18 cellular contexts compared by ENCODE assay signal in genomic region chr17:73096866-73097265, GRCh38. TPM values are rescaled to one million over a fixed set of nuclear protein-coding genes. Genes with fewer than 3 reads are reported as not detected.
DNase-seq lines count a peak whose midpoint lies in the region; ATAC-seq and TF ChIP-seq lines count a peak whose summit lies in the region.
"Had no signal": no experiment of that assay in that cellular context is flagged by ENCODE, and none has a peak within 500 bp of the region (broad histone marks: within the 10 kb centered on the region; RNA-seq: fewer than 3 reads in every experiment).

No MANE protein-coding gene starts in this region.

- H3K9me3 Mint-ChIP-seq in MCF 10A (ENCODE audit: unreplicated experiment) = no peaks in the 10 kb centered on the region
- H3K9me3 Mint-ChIP-seq: naive thymus-derived CD4-positive, alpha-beta T cell had no signal

- H3K18ac ChIP-seq in neuronal stem cell (ENCODE audit: low read length) = peak overlapping the region; percentile 50

- intact Hi-C loops in MCF 10A (cut with micrococcal nuclease) = no loop called here

- H3K23ac ChIP-seq in neuronal stem cell (ENCODE audit: low read depth, low read length, poor library complexity) = no peak overlapping the region

- no peaks in the 10 kb centered on the region for H3K9me3 ChIP-seq in BLaER1 treated with 17β-estradiol and CSF1 and Interleukin-3, amounts not matched to agents 10 nM and 100 nM (replicated peaks in 1 of 11)
- H3K9me3 ChIP-seq in neuronal stem cell (replicated peaks in 1 of 2; ENCODE audit: control insufficient read depth in 2 of 2, insufficient read depth in 1 of 2, low read depth in 1 of 2, low read length in 2 of 2) = no peaks in the 10 kb centered on the region
- H3K9me3 ChIP-seq: left ventricle myocardium inferior, testis had no signal

- H2BK5ac ChIP-seq in neuronal stem cell (ENCODE audit: low read length) = no peak overlapping the region

- WGBS in neuronal stem cell (ENCODE audit: extremely low coverage in 2 of 2, insufficient read length in 2 of 2, insufficient replicate concordance in 1 of 2), 2 donors = no CpG with 5 or more reads among the region's 6 CpGs

- H2AK5ac ChIP-seq in neuronal stem cell (ENCODE audit: low read depth, low read length) = no peak overlapping the region

- H3K27ac ChIP-seq in BLaER1 treated with 17β-estradiol and CSF1 and Interleukin-3, amounts not matched to agents 10 nM and 100 nM = no peak overlapping the region
- no peak overlapping the region for H3K27ac ChIP-seq in neuronal stem cell (replicated peaks; ENCODE audit: low read length)
- H3K27ac ChIP-seq: left ventricle myocardium inferior, testis had no signal

- no peaks in the 10 kb centered on the region for H3K79me1 ChIP-seq in neuronal stem cell (ENCODE audit: low read depth, low read length)

- no peak overlapping the region for H3K27ac Mint-ChIP-seq in MCF 10A (ENCODE audit: low read depth, unreplicated experiment)

- H3K4me1 ChIP-seq in BLaER1 treated with 17β-estradiol and CSF1 and Interleukin-3, amounts not matched to agents 10 nM and 100 nM = peaks cover 7 to 34% (median 21%) of the 10 kb centered on the region in 10 experiments
- H3K4me1 ChIP-seq in neuronal stem cell (ENCODE audit: control insufficient read depth in 2 of 2, insufficient read depth in 1 of 2, low read depth in 1 of 2, low read length in 2 of 2) = peaks cover 3 to 5% of the 10 kb centered on the region in 2 donors

- DNase-seq in MV-4-11 (lab: John Stamatoyannopoulos, UW) (peak; percentile 80), MCF 10A (ENCODE audit: unreplicated experiment) (peak; percentile 82), neuronal stem cell (ENCODE audit: low spot score) (no peak), NCI-H524 treated with DMSO at 0.1 percent for 48 hours (lab: John Stamatoyannopoulos, UW) (no peak)
- no peak for DNase-seq in activated naive CD4-positive, alpha-beta T cell treated with anti-CD3 and anti-CD28 coated beads, Interleukin-2, amount 50 U/mL, for 16 hours
- DNase-seq: activated CD8-positive, alpha-beta memory T cell treated with anti-CD3 and anti-CD28 coated beads for 24 hours; activated effector memory CD4-positive, alpha-beta T cell treated with anti-CD3 and anti-CD28 coated beads, Interleukin-2, amount 50 U/mL, for 16 hours; DMS53; left ventricle myocardium inferior; naive thymus-derived CD4-positive, alpha-beta T cell; NCI-H1436 treated with DMSO at 0.1 percent for 48 hours; NCI-H345; testis had no signal

- H3K4me2 ChIP-seq in BLaER1 treated with 17β-estradiol and CSF1 and Interleukin-3, amounts not matched to agents 10 nM and 100 nM = peak overlapping the region in 7 of 11 experiments; percentile 4 to 43 (median 28); a peak in 10 of 22 replicates
- H3K4me2 ChIP-seq in neuronal stem cell (ENCODE audit: insufficient read depth, low read length, poor library complexity, severe bottlenecking) = no peak overlapping the region

- no peak overlapping the region for H3K4me3 Mint-ChIP-seq in MCF 10A (ENCODE audit: unreplicated experiment)
- H3K4me3 Mint-ChIP-seq: naive thymus-derived CD4-positive, alpha-beta T cell had no signal

- H4K20me1 ChIP-seq in BLaER1 treated with 17β-estradiol and CSF1 and Interleukin-3, amounts not matched to agents 10 nM and 100 nM = no peaks in the 10 kb centered on the region

- no peak overlapping the region for H4K91ac ChIP-seq in neuronal stem cell (ENCODE audit: low read depth, low read length, poor library complexity)

- H3K4ac ChIP-seq in neuronal stem cell (ENCODE audit: low read length) = no peak overlapping the region

- H3K36me3 ChIP-seq in BLaER1 treated with 17β-estradiol and CSF1 and Interleukin-3, amounts not matched to agents 10 nM and 100 nM = no peaks in the 10 kb centered on the region
- H3K36me3 ChIP-seq in neuronal stem cell (replicated peaks in 1 of 2; ENCODE audit: control insufficient read depth in 2 of 2, insufficient read depth in 2 of 2, low read length in 2 of 2) = no peaks in the 10 kb centered on the region
- H3K36me3 ChIP-seq: left ventricle myocardium inferior had no signal

- H2BK120ac ChIP-seq in neuronal stem cell (ENCODE audit: low read depth, low read length) = no peak overlapping the region

- no TSS peak for BruUV-seq in MCF 10A (replicated peaks; lab: Mats Ljungman, UMichigan)

- POLR2A ChIA-PET in MCF 10A (lab: Yijun Ruan, JAX) = interaction anchor here (0.7 kb wide), 1 partner anchor 276 kb away, joined by 4 read pairs; no protein-coding TSS in a partner anchor

- no peak overlapping the region for H2BK15ac ChIP-seq in neuronal stem cell (ENCODE audit: low read length)

- H3K14ac ChIP-seq in neuronal stem cell (ENCODE audit: low read length) = no peak overlapping the region

- peaks cover 6% of the 10 kb centered on the region for H3K36me3 Mint-ChIP-seq in MCF 10A (ENCODE audit: insufficient read depth, unreplicated experiment)

- H4K8ac ChIP-seq in neuronal stem cell (ENCODE audit: low read depth, low read length) = no peak overlapping the region

- peaks cover 35% of the 10 kb centered on the region for H3K27me3 Mint-ChIP-seq in MCF 10A (ENCODE audit: insufficient read depth, unreplicated experiment)

- no peaks in the 10 kb centered on the region for H3K27me3 ChIP-seq in BLaER1 treated with 17β-estradiol and CSF1 and Interleukin-3, amounts not matched to agents 10 nM and 100 nM
- peaks cover 0 to 17% (median 0%) of the 10 kb centered on the region in 3 experiments for H3K27me3 ChIP-seq in neuronal stem cell (ENCODE audit: control insufficient read depth in 3 of 3, insufficient read depth in 3 of 3, low read depth in 1 of 3, low read length in 3 of 3)
- H3K27me3 ChIP-seq: testis had no signal

- H3K4me3 ChIP-seq in BLaER1 treated with 17β-estradiol and CSF1 and Interleukin-3, amounts not matched to agents 10 nM and 100 nM = no peak overlapping the region
- H3K4me3 ChIP-seq in neuronal stem cell (ENCODE audit: low read length in 2 of 2) = no peak overlapping the region
- H3K4me3 ChIP-seq: left ventricle myocardium inferior, testis had no signal

- ATAC-seq in GM21447 (IDR thresholded peaks at IDR 0.05; ENCODE audit: unreplicated experiment) = no peak
- no peak for ATAC-seq in GM21367 (IDR thresholded peaks at IDR 0.05; ENCODE audit: unreplicated experiment)
- ATAC-seq: HCT116; naive thymus-derived CD4-positive, alpha-beta T cell; SK-N-SH treated with all-trans-retinoic acid at 6 μM for 48 hours had no signal

- peaks cover 7% of the 10 kb centered on the region for H3K4me1 Mint-ChIP-seq in MCF 10A (ENCODE audit: insufficient read depth, unreplicated experiment)

- H2AFZ ChIP-seq in neuronal stem cell (ENCODE audit: low read length) = no peak overlapping the region

- TF ChIP-seq CTCF in MCF 10A (IDR thresholded peaks at IDR 0.05; ENCODE audit: unreplicated experiment) = no peak

- H3K9ac ChIP-seq in BLaER1 treated with 17β-estradiol and CSF1 and Interleukin-3, amounts not matched to agents 10 nM and 100 nM = no peak overlapping the region
- H3K9ac ChIP-seq in neuronal stem cell (ENCODE audit: low read depth, low read length, poor library complexity) = no peak overlapping the region

- CTCF ChIA-PET in MCF 10A (lab: Yijun Ruan, JAX) = interaction anchor here (0.6 to 0.7 kb wide), 2 partner anchors 332 to 536 kb away, joined by 3 read pairs; no protein-coding TSS in a partner anchor

- no peak overlapping the region for H2BK12ac ChIP-seq in neuronal stem cell (ENCODE audit: low read length)

RNA-seq across cellular contexts. Expression of gene SLC39A11, which starts 4.4 kb away (rescaled TPM):
- total RNA-seq in MCF 10A (2022) = 15.8 and 16.1 TPM in 2 replicates
- polyA plus RNA-seq in neuronal stem cell (2013, experiment 1 of 2) = 4.1 TPM
- polyA plus RNA-seq in neuronal stem cell (2013, experiment 2 of 2) = 4.3 TPM

Comparison
In these comparisons a context has a peak if more than half of its experiments do, and no peak if none do; other contexts are left out.
1. DNase-seq: peak in MV-4-11 (single experiment) and MCF 10A (single experiment); none in neuronal stem cell (single experiment), NCI-H524 treated with DMSO at 0.1 percent for 48 hours (single experiment) and activated naive CD4-positive, alpha-beta T cell treated with anti-CD3 and anti-CD28 coated beads, Interleukin-2, amount 50 U/mL, for 16 hours (single experiment).